ENCODE assay signal across 31 cellular contexts in the genomic region with DNA sequence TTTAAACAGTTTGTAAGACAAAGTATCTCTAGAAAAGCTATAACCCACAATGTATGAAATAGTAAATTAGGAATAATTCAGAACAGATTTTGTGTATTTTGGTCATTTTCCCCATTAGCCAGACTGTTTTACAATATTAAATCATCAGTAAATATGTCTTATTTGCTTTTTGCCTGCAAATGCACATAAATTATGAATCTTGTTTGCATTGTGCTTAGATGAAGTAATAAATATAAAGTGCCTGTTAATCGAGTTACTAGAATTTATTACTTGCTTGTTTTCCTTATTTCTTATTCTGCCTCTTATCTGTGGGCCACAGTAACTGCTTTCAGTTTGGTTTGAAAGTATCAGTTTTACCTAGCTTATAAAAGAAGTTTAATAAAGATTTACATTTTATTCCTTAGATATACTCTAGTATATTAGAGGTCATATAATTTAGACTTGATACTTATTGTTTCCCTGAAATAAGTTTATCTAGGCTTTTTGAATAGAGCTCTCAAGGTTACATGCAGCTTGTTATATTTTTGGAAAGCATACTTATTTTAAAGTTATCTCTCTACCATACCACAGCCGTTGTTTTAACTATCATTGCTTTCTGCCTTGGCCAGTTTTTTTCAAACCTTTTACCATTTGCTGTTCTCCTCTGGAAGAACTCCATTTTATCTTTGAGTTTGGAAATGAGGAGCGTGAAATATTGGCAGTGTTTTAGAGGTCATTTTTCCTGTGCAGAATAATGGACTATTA.
"Had no signal": no experiment of that assay in that cellular context is flagged by ENCODE, and none has a peak within 500 bp of the region (broad histone marks: within the 10 kb centered on the region; RNA-seq: fewer than 3 reads in every experiment).

No MANE protein-coding gene starts in this region.

- H3K4me2 ChIP-seq: KMS-11 had no signal

- H3K4me1 Mint-ChIP-seq: activated CD4-positive, alpha-beta T cell treated with anti-CD3 and anti-CD28 coated beads, Interleukin-2, amount 10 ng/mL, durations not matched to agents 7 days and 5 days; activated naive CD8-positive, alpha-beta T cell treated with anti-CD3 and anti-CD28 coated beads, Interleukin-2, amount 50 U/mL, for 24 hours had no signal

- H3K27me3 Mint-ChIP-seq: activated CD4-positive, alpha-beta memory T cell treated with anti-CD3 and anti-CD28 coated beads for 36 hours; activated CD4-positive, alpha-beta T cell treated with anti-CD3 and anti-CD28 coated beads, Interleukin-2, amount 10 ng/mL, durations not matched to agents 7 days and 5 days; activated naive CD8-positive, alpha-beta T cell treated with anti-CD3 and anti-CD28 coated beads, Interleukin-2, amount 50 U/mL, for 24 hours had no signal

- H3K27ac Mint-ChIP-seq: activated CD4-positive, alpha-beta memory T cell treated with anti-CD3 and anti-CD28 coated beads for 36 hours; activated CD4-positive, alpha-beta T cell treated with anti-CD3 and anti-CD28 coated beads, Interleukin-2, amount 10 ng/mL, durations not matched to agents 7 days and 5 days; activated naive CD4-positive, alpha-beta T cell treated with anti-CD3 and anti-CD28 coated beads, Interleukin-2, amount 50 U/mL, for 72 hours; activated naive CD8-positive, alpha-beta T cell treated with anti-CD3 and anti-CD28 coated beads, Interleukin-2, amount 50 U/mL, for 24 hours had no signal

- H3K9me3 Mint-ChIP-seq: activated CD4-positive, alpha-beta memory T cell treated with anti-CD3 and anti-CD28 coated beads for 36 hours; activated CD4-positive, alpha-beta T cell treated with anti-CD3 and anti-CD28 coated beads, Interleukin-2, amount 10 ng/mL, durations not matched to agents 7 days and 5 days; activated naive CD4-positive, alpha-beta T cell treated with anti-CD3 and anti-CD28 coated beads, Interleukin-2, amount 50 U/mL, for 72 hours; activated naive CD8-positive, alpha-beta T cell treated with anti-CD3 and anti-CD28 coated beads, Interleukin-2, amount 50 U/mL, for 24 hours; activated T-cell treated with anti-CD3 and anti-CD28 coated beads, Interleukin-2, amount 50 U/mL, for 4 hours had no signal

- ATAC-seq: activated naive CD4-positive, alpha-beta T cell treated with anti-CD3 and anti-CD28 coated beads, Interleukin-2, amount 50 U/mL, for 72 hours; activated naive CD8-positive, alpha-beta T cell treated with anti-CD3 and anti-CD28 coated beads, Interleukin-2, amount 50 U/mL, for 24 hours; activated T-cell treated with anti-CD3 and anti-CD28 coated beads, Interleukin-2, amount 50 U/mL, for 4 hours had no signal

- H3K27me3 ChIP-seq: ascending aorta, body of pancreas, MG63, Peyer's patch had no signal

- H3K4me3 Mint-ChIP-seq: activated CD4-positive, alpha-beta memory T cell treated with anti-CD3 and anti-CD28 coated beads for 36 hours; activated CD4-positive, alpha-beta T cell treated with anti-CD3 and anti-CD28 coated beads, Interleukin-2, amount 10 ng/mL, durations not matched to agents 7 days and 5 days; activated naive CD8-positive, alpha-beta T cell treated with anti-CD3 and anti-CD28 coated beads, Interleukin-2, amount 50 U/mL, for 24 hours; activated T-cell treated with anti-CD3 and anti-CD28 coated beads, Interleukin-2, amount 50 U/mL, for 4 hours had no signal

- H3K27ac ChIP-seq: ascending aorta, body of pancreas, KMS-11, Peyer's patch, RWPE1, VCaP had no signal

- H3K9me3 ChIP-seq: ascending aorta, body of pancreas, MG63, Peyer's patch had no signal

- DNase-seq: activated CD4-positive, alpha-beta memory T cell treated with anti-CD3 and anti-CD28 coated beads for 36 hours; activated CD4-positive, alpha-beta T cell treated with anti-CD3 and anti-CD28 coated beads, Interleukin-2, amount 10 ng/mL, durations not matched to agents 7 days and 5 days; activated CD4-positive, CD25-positive, alpha-beta regulatory T cell; activated CD8-positive, alpha-beta memory T cell treated with anti-CD3 and anti-CD28 coated beads for 24 hours; activated effector memory CD4-positive, alpha-beta T cell treated with anti-CD3 and anti-CD28 coated beads, Interleukin-2, amount 50 U/mL, for 16 hours; activated naive CD4-positive, alpha-beta T cell treated with Interleukin-2 at 50 U/mL for 16 hours; activated naive CD8-positive, alpha-beta T cell treated with anti-CD3 and anti-CD28 coated beads, Interleukin-2, amount 50 U/mL, for 24 hours; activated T-cell treated with anti-CD3 and anti-CD28 coated beads, Interleukin-2, amount 50 U/mL, for 4 hours; amniotic stem cell; body of pancreas; MV-4-11; NCI-H1092 treated with DMSO at 0.1 percent for 48 hours; NCI-H1417 treated with DMSO at 0.1 percent for 48 hours; NCI-H1694; NCI-H2029; NCI-H2107; NCI-H2171 treated with DMSO at 0.1 percent for 48 hours; NCI-H510A; NCI-H526 treated with DMSO at 0.1 percent for 48 hours; NCI-H82; NK-92 treated with Interleukin-12 subunit alpha and Interleukin-12 subunit beta, amount 100 ng/mL, for 24 hours; OCI-M1; Peyer's patch; SHP77 treated with DMSO at 0.1 percent for 48 hours; T-helper 1 cell had no signal

- H3K36me3 ChIP-seq: MG63, Peyer's patch had no signal

- H3K4me1 ChIP-seq: ascending aorta, body of pancreas, Peyer's patch had no signal

- H3K36me3 Mint-ChIP-seq: activated CD4-positive, alpha-beta memory T cell treated with anti-CD3 and anti-CD28 coated beads for 36 hours; activated naive CD4-positive, alpha-beta T cell treated with anti-CD3 and anti-CD28 coated beads, Interleukin-2, amount 50 U/mL, for 72 hours had no signal

- H3K4me3 ChIP-seq: ascending aorta, body of pancreas, MG63, Peyer's patch had no signal

- H3K9ac ChIP-seq: KMS-11 had no signal
